Comparison of ENCODE assay signal across 1 cellular context in the genomic region with DNA sequence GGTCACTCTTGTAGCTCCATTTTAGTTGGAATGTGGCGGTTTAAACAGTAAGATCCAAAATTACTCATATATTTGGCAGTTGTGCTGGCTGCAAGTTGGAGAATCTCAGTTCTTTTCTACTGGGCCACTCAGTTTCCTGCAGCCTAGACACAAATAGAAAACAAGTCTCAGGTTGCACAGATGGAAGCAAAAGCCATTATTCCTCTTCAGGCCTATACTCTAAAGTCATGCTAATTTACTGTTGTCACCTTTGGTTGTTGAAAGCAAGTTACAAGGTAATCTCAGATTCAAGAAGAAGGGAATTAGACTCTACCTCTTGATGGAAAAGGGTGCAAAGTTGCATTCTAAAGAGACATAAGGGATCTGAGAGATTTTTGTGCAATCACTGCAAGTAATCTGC.
TF ChIP-seq lines count a peak whose summit lies in the region.

No MANE protein-coding gene starts in this region.

TF ChIP-seq in GM23338, 12 proteins besides CTCF, POLR2A, EP300 and RAD21 (continued from another document):
- no peak for TF ChIP-seq ZNF331 (CRISPR knock-in tag; IDR thresholded peaks at IDR 0.05; ENCODE audit: low read depth)
- no peak for TF ChIP-seq NANOG (IDR thresholded peaks at IDR 0.05; ENCODE audit: borderline replicate concordance)
